In genomic region chr2:58240938-58241755, GRCh38 we compare ENCODE assay signal across 1 cellular context.
TF ChIP-seq lines count a peak whose summit lies in the region.

TSS of gene FANCL (minus strand) at chr2:58241325. CDS start at chr2:58241313, 12 bp downstream.

TF ChIP-seq in K562, 482 proteins besides CTCF, POLR2A, EP300 and RAD21 (continued from another document and continues in another):
- peak; percentile 86 for TF ChIP-seq ZNF592 (IDR thresholded peaks at IDR 0.05)
- no peak for TF ChIP-seq EZH2 (IDR thresholded peaks at IDR 0.05; ENCODE audit: borderline replicate concordance, low read depth, low read length)
- TF ChIP-seq MGA (IDR thresholded peaks at IDR 0.05): peak; percentile 93
- no peak for TF ChIP-seq KLF6 (CRISPR knock-in tag; IDR thresholded peaks at IDR 0.05; ENCODE audit: borderline replicate concordance)
- no peak for TF ChIP-seq ZNF232 (CRISPR knock-in tag; IDR thresholded peaks at IDR 0.05)
- TF ChIP-seq NFE2L1 (tag; IDR thresholded peaks at IDR 0.05; ENCODE audit: borderline replicate concordance, low read depth): no peak
- TF ChIP-seq FOXM1 (IDR thresholded peaks at IDR 0.05; ENCODE audit: low read depth): no peak
- TF ChIP-seq FOXM1 (CRISPR knock-in tag; IDR thresholded peaks at IDR 0.05; ENCODE audit: low read depth): peak; percentile 65; the same call in 1 of the 2 replicates
- no peak; the same call in 1 of the 2 replicates for TF ChIP-seq ZNF263 (CRISPR knock-in tag; IDR thresholded peaks at IDR 0.05; ENCODE audit: borderline replicate concordance)
- 0 out of 2 replicates have a peak, but pooled peaks have one; percentile 23 for TF ChIP-seq REST (CRISPR knock-in tag; IDR thresholded peaks at IDR 0.05; ENCODE audit: low read depth)
- peak; percentile 93 for TF ChIP-seq ZBTB2 (IDR thresholded peaks at IDR 0.05)
- peak; percentile 49 to 77; a peak in 3 of 4 replicates for TF ChIP-seq MNT (conservative IDR thresholded peaks at IDR 0.05)
- peak; percentile 95 to 96 for TF ChIP-seq NRF1 (conservative IDR thresholded peaks at IDR 0.05 in 1 of 2, IDR thresholded peaks at IDR 0.05 in 1 of 2)
- TF ChIP-seq ZNF561 (CRISPR knock-in tag; conservative IDR thresholded peaks at IDR 0.05): no peak
- TF ChIP-seq ZFP30 (CRISPR knock-in tag; IDR thresholded peaks at IDR 0.05; ENCODE audit: borderline replicate concordance): no peak
- TF ChIP-seq SNIP1 (IDR thresholded peaks at IDR 0.05; ENCODE audit: low read depth): no peak
- peak; percentile 70; the same call in 1 of the 2 replicates for TF ChIP-seq DMBX1 (CRISPR knock-in tag; IDR thresholded peaks at IDR 0.05; ENCODE audit: borderline replicate concordance)
